In genomic region chr22:21015051-21016006, GRCh38 we compare ENCODE assay signal across 8 cellular contexts. TPM values are rescaled to one million over a fixed set of nuclear protein-coding genes. Genes with fewer than 3 reads are reported as not detected.
DNase-seq lines count a peak whose midpoint lies in the region; ATAC-seq and TF ChIP-seq lines count a peak whose summit lies in the region.

TSS of gene P2RX6 (plus strand) at chr22:21015165. CDS start at chr22:21015175, 10 bp downstream.

- peak within 1 kb of the TSS; percentile 42 for H3K27ac ChIP-seq in ACC112 (ENCODE audit: low read depth, low read length)

- no peaks in the 10 kb centered on the region for H3K27me3 ChIP-seq in ACC112 (ENCODE audit: insufficient read depth, low read length)

- no peaks in the 10 kb centered on the region for H3K79me2 ChIP-seq in ACC112 (ENCODE audit: control insufficient read depth, insufficient read depth, low read length, unreplicated experiment)

- H2AFZ ChIP-seq in ACC112 (ENCODE audit: low read length, unreplicated experiment): peak within 1 kb of the TSS; percentile 48

- peak; percentile 36 for ATAC-seq in mucosa of descending colon
- ATAC-seq in GM21528 (IDR thresholded peaks at IDR 0.05; ENCODE audit: low FRiP score, unreplicated experiment): no peak

- TF ChIP-seq CTCF in choroid plexus epithelial cell (conservative IDR thresholded peaks at IDR 0.05; ENCODE audit: low read depth, low read length): no peak
- no peak for TF ChIP-seq CTCF in mucosa of descending colon (IDR thresholded peaks at IDR 0.05)
- TF ChIP-seq CTCF in GM13977 (IDR thresholded peaks at IDR 0.05; ENCODE audit: extremely low read depth, insufficient read depth, missing control alignments): no peak
- TF ChIP-seq CTCF in GM10266 (IDR thresholded peaks at IDR 0.05; ENCODE audit: control insufficient read depth, insufficient read depth, low read depth, missing control alignments): no peak

- peaks cover 16% of the 10 kb centered on the region for H3K4me1 ChIP-seq in ACC112 (ENCODE audit: control insufficient read depth, insufficient read depth, low read length, unreplicated experiment)
- H3K4me1 ChIP-seq in mucosa of descending colon (ENCODE audit: low read depth): peaks cover 21% of the 10 kb centered on the region

- H3K4me3 ChIP-seq in ACC112 (ENCODE audit: low read depth, low read length): peak within 1 kb of the TSS; percentile 76
- H3K4me3 ChIP-seq in choroid plexus epithelial cell (ENCODE audit: low read depth, low read length): peak within 1 kb of the TSS; percentile 67
- H3K4me3 ChIP-seq in mucosa of descending colon: no peak within 1 kb of the TSS

- in situ Hi-C loops in GM13977 (cut with MboI; ENCODE audit: low pct_unique_long_range_greater_than_20kb, low sequenced_read_pairs, unreplicated experiment): no loop called here

- intact Hi-C loops in mucosa of descending colon (cut with DNase I, micrococcal nuclease): no loop called here

- no peaks in the 10 kb centered on the region for H3K36me3 ChIP-seq in ACC112 (ENCODE audit: insufficient read depth, low read length)
- H3K36me3 ChIP-seq in mucosa of descending colon (ENCODE audit: low read depth): no peaks in the 10 kb centered on the region

- no peaks in the 10 kb centered on the region for H3K9me3 ChIP-seq in mucosa of descending colon

- DNase-seq in LHCN-M2 (ENCODE audit: low read depth) (no peak), choroid plexus epithelial cell (ENCODE audit: low read depth) (peak; percentile 25), mucosa of descending colon (peak in 1 of 3 donors; percentile 43), GM13977 (ENCODE audit: low spot score) (no peak), NCI-H524 treated with DMSO at 0.1 percent for 48 hours (lab: John Stamatoyannopoulos, UW) (no peak), GM10266 (ENCODE audit: extremely low spot score) (no peak)

RNA-seq across cellular contexts. Expression of gene P2RX6, which starts in this region (rescaled TPM):
- total RNA-seq in LHCN-M2 (2014; rRNA removed) (51.2 and 63.5 TPM in 2 replicates), mucosa of descending colon (1 to 10 TPM; 1.4 to 1.6 (median 1.4) TPM)
- polyA plus RNA-seq in LHCN-M2 (2012): 22.5 TPM

Comparison
In these comparisons a context has a peak if more than half of its experiments do, and no peak if none do; other contexts are left out.
1. RNA of gene P2RX6 (total RNA-seq): 51.2 to 63.5 TPM in LHCN-M2; 1.4 to 1.6 TPM in mucosa of descending colon; every median in the first group is over 10 times any median in the second.